8 cellular contexts compared by ENCODE assay signal in genomic region chr1:208243851-208244583, GRCh38. TPM values are rescaled to one million over a fixed set of nuclear protein-coding genes. Genes with fewer than 3 reads are reported as not detected.
A peak's percentile ranks its signal among the peaks of the same experiment; 100 is the strongest.
DNase-seq lines count a peak whose midpoint lies in the region; ATAC-seq and TF ChIP-seq lines count a peak whose summit lies in the region.

Gene PLXNA2 (minus strand): TSS chr1:208244384. CDS start chr1:208217922, 26,462 bp downstream.

- H3K9ac ChIP-seq in HUES6 (ENCODE audit: low read length), result peak within 1 kb of the TSS; percentile 80
- H3K9ac ChIP-seq in mucosa of stomach (ENCODE audit: low read length), result peak within 1 kb of the TSS; percentile 84

- H3K4me3 ChIP-seq in HUES6 (ENCODE audit: low read depth, low read length) (peak within 1 kb of the TSS; percentile 76), esophagus muscularis mucosa (peak within 1 kb of the TSS; percentile 72 to 98 (median 88)), mucosa of stomach (ENCODE audit: low read length) (peak within 1 kb of the TSS; percentile 75)

- H3K27ac Mint-ChIP-seq in activated T-cell treated with anti-CD3 and anti-CD28 coated beads, Interleukin-2, amount 50 U/mL, for 72 hours, result no peak within 1 kb of the TSS
- peak within 1 kb of the TSS; percentile 3 for H3K27ac Mint-ChIP-seq in stimulated activated memory B cell treated with anti-CD40 and anti-IgM and Interleukin-4, amounts not matched to agents 10 μg/mL and 1 μg/mL and 100 μg/mL, for 72 hours

- peaks cover 25% of the 10 kb centered on the region; the same call in 1 of the 2 replicates for H3K4me1 ChIP-seq in HUES6 (ENCODE audit: control insufficient read depth, insufficient read depth, low read length)
- peaks cover 25 to 57% (median 53%) of the 10 kb centered on the region in 4 donors for H3K4me1 ChIP-seq in esophagus muscularis mucosa
- H3K4me1 ChIP-seq in mucosa of stomach (ENCODE audit: control insufficient read depth, insufficient read depth, low read length), result peaks cover 23% of the 10 kb centered on the region

- H3K36me3 Mint-ChIP-seq in activated T-cell treated with anti-CD3 and anti-CD28 coated beads, Interleukin-2, amount 50 U/mL, for 72 hours (ENCODE audit: insufficient read depth in 2 of 2), result no peaks in the 10 kb centered on the region
- no peaks in the 10 kb centered on the region for H3K36me3 Mint-ChIP-seq in stimulated activated memory B cell treated with anti-CD40 and anti-IgM and Interleukin-4, amounts not matched to agents 10 μg/mL and 1 μg/mL and 100 μg/mL, for 72 hours

- TF ChIP-seq CTCF in GM10248 (IDR thresholded peaks at IDR 0.05; ENCODE audit: control extremely low read depth, extremely low read depth, low read depth, missing control alignments) (no peak), esophagus muscularis mucosa (IDR thresholded peaks at IDR 0.05) (no peak)

- H3K27me3 ChIP-seq in HUES6 (ENCODE audit: control insufficient read depth, insufficient read depth, low read length) (peaks cover 67% of the 10 kb centered on the region), esophagus muscularis mucosa (no peaks in the 10 kb centered on the region), mucosa of stomach (ENCODE audit: control insufficient read depth, insufficient read depth, low read length) (no peaks in the 10 kb centered on the region)

- H3K36me3 ChIP-seq in HUES6 (ENCODE audit: control insufficient read depth, insufficient read depth, low read length), result no peaks in the 10 kb centered on the region
- no peaks in the 10 kb centered on the region for H3K36me3 ChIP-seq in esophagus muscularis mucosa
- H3K36me3 ChIP-seq in mucosa of stomach (ENCODE audit: control insufficient read depth, insufficient read depth, low read length), result no peaks in the 10 kb centered on the region

- peak within 1 kb of the TSS; percentile 88 to 89 for H3K4me3 Mint-ChIP-seq in activated T-cell treated with anti-CD3 and anti-CD28 coated beads, Interleukin-2, amount 50 U/mL, for 72 hours
- H3K4me3 Mint-ChIP-seq in stimulated activated memory B cell treated with anti-CD40 and anti-IgM and Interleukin-4, amounts not matched to agents 10 μg/mL and 1 μg/mL and 100 μg/mL, for 72 hours, result peak within 1 kb of the TSS; percentile 90

- peak; percentile 18 for TF ChIP-seq POLR2A in esophagus muscularis mucosa (IDR thresholded peaks at IDR 0.05; ENCODE audit: low read depth)

- intact Hi-C loops in esophagus muscularis mucosa (cut with DNase I), result loop anchor here (2.0 to 5.0 kb wide), 3 partner anchors 111 to 223 kb away; no protein-coding TSS in a partner anchor

- peak; percentile 85 for ATAC-seq in activated T-cell treated with anti-CD3 and anti-CD28 coated beads, Interleukin-2, amount 50 U/mL, for 72 hours (replicated peaks in 1 of 2)
- ATAC-seq in stimulated activated memory B cell treated with anti-CD40 and anti-IgM and Interleukin-4, amounts not matched to agents 10 μg/mL and 1 μg/mL and 100 μg/mL, for 72 hours, result peak; percentile 88
- no peak for ATAC-seq in GM19351 (IDR thresholded peaks at IDR 0.05; ENCODE audit: unreplicated experiment)

- peak; percentile 57 for DNase-seq in GM10248 (ENCODE audit: extremely low spot score)
- peak; percentile 86 for DNase-seq in OCI-M1 (lab: John Stamatoyannopoulos, UW)
- DNase-seq in activated T-cell treated with anti-CD3 and anti-CD28 coated beads, Interleukin-2, amount 50 U/mL, for 72 hours, result peak; percentile 72 to 74
- DNase-seq in esophagus muscularis mucosa (ENCODE audit: extremely low spot score), result peak; percentile 96

- H3K27ac ChIP-seq in HUES6 (ENCODE audit: low read depth, low read length) (no peak within 1 kb of the TSS), esophagus muscularis mucosa (replicated peaks in 1 of 4) (peak within 1 kb of the TSS; percentile 87 to 94 (median 92))

- peaks cover 14% of the 10 kb centered on the region for H3K4me1 Mint-ChIP-seq in activated T-cell treated with anti-CD3 and anti-CD28 coated beads, Interleukin-2, amount 50 U/mL, for 72 hours (ENCODE audit: low read depth)
- peaks cover 21% of the 10 kb centered on the region for H3K4me1 Mint-ChIP-seq in stimulated activated memory B cell treated with anti-CD40 and anti-IgM and Interleukin-4, amounts not matched to agents 10 μg/mL and 1 μg/mL and 100 μg/mL, for 72 hours

- CTCF ChIA-PET in GM10248 (lab: Yijun Ruan, JAX), result interaction anchor here (0.9 to 11.6 kb wide), 28 partner anchors 9 to 1003 kb away, joined by 3 to 189 read pairs (median 8); no protein-coding TSS in a partner anchor

- TF ChIP-seq EP300 in esophagus muscularis mucosa (IDR thresholded peaks at IDR 0.05), result no peak

- peaks cover 37% of the 10 kb centered on the region for H3K27me3 Mint-ChIP-seq in activated T-cell treated with anti-CD3 and anti-CD28 coated beads, Interleukin-2, amount 50 U/mL, for 72 hours (ENCODE audit: low read depth)
- H3K27me3 Mint-ChIP-seq in stimulated activated memory B cell treated with anti-CD40 and anti-IgM and Interleukin-4, amounts not matched to agents 10 μg/mL and 1 μg/mL and 100 μg/mL, for 72 hours, result no peaks in the 10 kb centered on the region

- no peaks in the 10 kb centered on the region for H3K9me3 Mint-ChIP-seq in activated T-cell treated with anti-CD3 and anti-CD28 coated beads, Interleukin-2, amount 50 U/mL, for 72 hours
- H3K9me3 Mint-ChIP-seq in stimulated activated memory B cell treated with anti-CD40 and anti-IgM and Interleukin-4, amounts not matched to agents 10 μg/mL and 1 μg/mL and 100 μg/mL, for 72 hours, result no peaks in the 10 kb centered on the region

- H3K9me3 ChIP-seq in HUES6 (ENCODE audit: control insufficient read depth, insufficient read depth, low read depth, low read length), result no peaks in the 10 kb centered on the region
- no peaks in the 10 kb centered on the region for H3K9me3 ChIP-seq in esophagus muscularis mucosa
- H3K9me3 ChIP-seq in mucosa of stomach (ENCODE audit: control insufficient read depth, low read length), result no peaks in the 10 kb centered on the region

- 0% methylated on average over 21 of the region's 84 CpGs for WGBS in esophagus muscularis mucosa

- POLR2A ChIA-PET in GM10248 (lab: Yijun Ruan, JAX), result no interaction called here

RNA-seq across cellular contexts. Expression of gene PLXNA2, which starts in this region (rescaled TPM):
- under 1 TPM; 0.07 to 0.72 TPM for total RNA-seq in activated T-cell treated with anti-CD3 and anti-CD28 coated beads, Interleukin-2, amount 50 U/mL, for 72 hours
- total RNA-seq in esophagus muscularis mucosa, result 10 to 100 TPM; 19.8 to 41.6 (median 27.9) TPM

Comparison
In these comparisons a context has a peak if more than half of its experiments do, and no peak if none do; other contexts are left out.
1. RNA of gene PLXNA2 (total RNA-seq): 19.8 to 41.6 TPM in esophagus muscularis mucosa; 0.07 to 0.72 TPM in activated T-cell treated with anti-CD3 and anti-CD28 coated beads, Interleukin-2, amount 50 U/mL, for 72 hours; every median in the first group is over 10 times any median in the second.
2. Peak in DNase-seq and ATAC-seq in activated T-cell treated with anti-CD3 and anti-CD28 coated beads, Interleukin-2, amount 50 U/mL, for 72 hours; RNA of the gene not detected or under 1 TPM.
3. Peak in every context shown above with its lines, with median percentiles within 50 percentile points of each other: DNase-seq and H3K4me3 ChIP-seq.